Comparison of ENCODE assay signal across 8 cellular contexts in genomic region chr6:34887753-34888440, GRCh38. TPM values are rescaled to one million over a fixed set of nuclear protein-coding genes. Genes with fewer than 3 reads are reported as not detected.
DNase-seq lines count a peak whose midpoint lies in the region; ATAC-seq, FAIRE-seq and TF ChIP-seq lines count a peak whose summit lies in the region.

TSS of gene TAF11 (minus strand) at chr6:34888042. CDS start at chr6:34887957, 85 bp downstream.

- peak within 1 kb of the TSS; percentile 79 to 95 for H3K27ac ChIP-seq in small intestine (ENCODE audit: low read depth in 1 of 2, low read length in 1 of 2)

- peaks cover 52% of the 10 kb centered on the region for H3K4me1 Mint-ChIP-seq in activated B cell treated with CpG ODN at 0.5 μM for 24 hours

- H3K27me3 ChIP-seq in small intestine (ENCODE audit: control insufficient read depth in 2 of 2, insufficient read depth in 2 of 2, low read length in 2 of 2): no peaks in the 10 kb centered on the region

- H3K36me3 ChIP-seq in small intestine (ENCODE audit: control insufficient read depth in 2 of 2, insufficient read depth in 2 of 2, low read length in 2 of 2): peaks cover 0 to 4% of the 10 kb centered on the region in 2 donors

- peak within 1 kb of the TSS; percentile 98 for H3K4me3 Mint-ChIP-seq in activated B cell treated with CpG ODN at 0.5 μM for 24 hours

- ATAC-seq in GM18909 (IDR thresholded peaks at IDR 0.05; ENCODE audit: poor library complexity, unreplicated experiment): peak; percentile 77
- ATAC-seq in HG03280 (IDR thresholded peaks at IDR 0.05; ENCODE audit: unreplicated experiment): peak; percentile 63
- peak; percentile 67 for ATAC-seq in activated B cell treated with CpG ODN at 0.5 μM for 24 hours (ENCODE audit: low read depth)

- CTCF ChIA-PET in AG04449 (lab: Yijun Ruan, JAX): interaction anchor here (1.0 to 4.3 kb wide), 9 partner anchors 9 to 353 kb away, joined by 3 to 21 read pairs (median 4); no protein-coding TSS in a partner anchor
- CTCF ChIA-PET in activated B cell treated with CpG ODN at 0.5 μM for 24 hours (lab: Charles Lee): interaction anchor here (1.1 to 1.5 kb wide), 2 partner anchors 74 to 252 kb away, joined by 3 to 4 read pairs; no protein-coding TSS in a partner anchor

- intact Hi-C loops in activated B cell treated with CpG ODN at 0.5 μM for 24 hours (cut with micrococcal nuclease): loop anchor here (1.0 to 5.0 kb wide), 5 partner anchors 96 to 799 kb away; partner anchors contain the start of genes BLTP3A, FKBP5, RPS10 and SNRPC

- no peak for FAIRE-seq in small intestine (lab: Jason Lieb, UNC)

- DNase-seq in AG04449 (ENCODE audit: low read depth, low spot score) (peak; percentile 79), NCI-H345 treated with DMSO at 0.1 percent for 48 hours (lab: John Stamatoyannopoulos, UW; ENCODE audit: unreplicated experiment) (peak; percentile 90), activated B cell treated with CpG ODN at 0.5 μM for 24 hours (peak; percentile 82), cardiac fibroblast (ENCODE audit: low read depth in 2 of 2) (peak; percentile 94 to 96), iPS-NIHi11 (ENCODE audit: low spot score) (peak; percentile 90), small intestine (peak; percentile 96)

- WGBS in small intestine, 3 donors: 0% methylated on average over 40 of the region's 40 CpGs

- peaks cover 36% of the 10 kb centered on the region for H3K36me3 Mint-ChIP-seq in activated B cell treated with CpG ODN at 0.5 μM for 24 hours (ENCODE audit: low read depth)

- POLR2A ChIA-PET in AG04449 (lab: Yijun Ruan, JAX) (interaction anchor here (0.5 to 1.1 kb wide), 5 partner anchors 19 to 1652 kb away, joined by 3 to 4 read pairs (median 3); no protein-coding TSS in a partner anchor), activated B cell treated with CpG ODN at 0.5 μM for 24 hours (lab: Charles Lee) (interaction anchor here (0.6 to 3.4 kb wide), 13 partner anchors 16 to 1570 kb away, joined by 3 to 33 read pairs (median 4); partner anchors contain the start of genes BLTP3A, ILRUN, SNRPC and ZBTB22)

- H3K9me3 ChIP-seq in small intestine (ENCODE audit: control insufficient read depth, low read depth): no peaks in the 10 kb centered on the region

- no peak for TF ChIP-seq CTCF in AG04449 (IDR thresholded peaks at IDR 0.05; ENCODE audit: insufficient read depth, low read length, missing control alignments)
- no peak for TF ChIP-seq CTCF in activated B cell treated with CpG ODN at 0.5 μM for 24 hours (IDR thresholded peaks at IDR 0.05)
- TF ChIP-seq CTCF in cardiac fibroblast (IDR thresholded peaks at IDR 0.05; ENCODE audit: low read depth, low read length): no peak

- no peaks in the 10 kb centered on the region for H3K27me3 Mint-ChIP-seq in activated B cell treated with CpG ODN at 0.5 μM for 24 hours

- no peaks in the 10 kb centered on the region for H3K4me1 ChIP-seq in small intestine (ENCODE audit: control insufficient read depth in 2 of 2, insufficient read depth in 1 of 2, low read depth in 1 of 2, low read length in 1 of 2)

- peaks cover 3% of the 10 kb centered on the region for H3K9me3 Mint-ChIP-seq in activated B cell treated with CpG ODN at 0.5 μM for 24 hours

- peak within 1 kb of the TSS; percentile 95 for H3K4me3 ChIP-seq in AG04449 (ENCODE audit: low read depth, low read length)
- H3K4me3 ChIP-seq in cardiac fibroblast (replicated peaks in 1 of 2; ENCODE audit: low read depth in 2 of 2, low read length in 2 of 2): peak within 1 kb of the TSS; percentile 66 to 91
- peak within 1 kb of the TSS; percentile 92 for H3K4me3 ChIP-seq in small intestine (ENCODE audit: low read depth in 1 of 2, low read length in 2 of 2)

- H3K27ac Mint-ChIP-seq in activated B cell treated with CpG ODN at 0.5 μM for 24 hours: peak within 1 kb of the TSS; percentile 97

RNA-seq across cellular contexts. Expression of gene TAF11, which starts in this region (rescaled TPM):
- 27.6 and 28.0 TPM in 2 replicates for total RNA-seq in activated B cell treated with CpG ODN at 0.5 μM for 24 hours
- polyA plus RNA-seq in small intestine: 10 to 100 TPM; 31.0 to 39.1 (median 38.6) TPM

Comparison
In these comparisons a context has a peak if more than half of its experiments do, and no peak if none do; other contexts are left out.
1. Peak in every context shown above with its lines: DNase-seq, ATAC-seq, H3K4me3 ChIP-seq and H3K27ac ChIP-seq.